8 cellular contexts compared by ENCODE assay signal in the genomic region with DNA sequence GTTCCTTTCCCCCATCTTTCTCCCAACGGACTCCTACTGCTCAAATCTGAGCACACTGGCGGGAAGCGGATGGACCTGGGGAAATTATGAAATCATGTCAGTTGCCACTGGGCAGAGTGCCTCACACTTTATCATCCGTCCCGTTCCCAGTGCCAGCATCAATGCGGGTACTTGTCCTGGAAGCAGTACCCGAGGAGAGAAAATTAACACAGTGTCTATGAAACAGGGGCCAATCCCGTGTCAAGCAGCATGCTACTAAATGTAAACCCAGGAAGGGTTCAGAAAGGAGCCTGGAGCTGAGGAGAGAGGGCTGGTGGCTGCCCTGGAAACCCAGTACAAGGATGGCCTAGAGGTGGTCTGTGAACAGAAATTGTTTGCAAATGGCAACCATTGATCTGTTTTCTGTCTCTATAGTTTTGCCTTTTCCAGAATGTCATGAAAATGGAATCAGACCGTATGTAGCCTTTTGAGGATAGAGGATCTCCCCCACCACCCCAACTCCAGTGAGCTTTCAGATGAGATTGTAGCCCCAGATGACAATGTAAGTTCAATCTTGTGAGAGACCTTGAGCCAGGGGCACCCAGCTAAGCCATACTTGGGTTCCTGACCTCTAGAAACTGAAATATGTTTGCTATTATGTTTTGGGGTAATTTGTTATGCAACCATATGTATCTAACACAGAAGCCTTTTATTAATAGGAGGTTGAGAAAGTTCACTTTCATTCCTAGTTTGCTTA. TPM values are rescaled to one million over a fixed set of nuclear protein-coding genes. Genes with fewer than 3 reads are reported as not detected.
DNase-seq lines count a peak whose midpoint lies in the region; ATAC-seq and TF ChIP-seq lines count a peak whose summit lies in the region.

No MANE protein-coding gene starts in this region.

- H3K36me3 ChIP-seq in GM06990 (ENCODE audit: control insufficient read depth, insufficient read depth, low read length) (no peaks in the 10 kb centered on the region), NT2/D1 (ENCODE audit: insufficient read depth, insufficient read length, low read length) (no peaks in the 10 kb centered on the region), colonic mucosa (no peaks in the 10 kb centered on the region), upper lobe of left lung (no peaks in the 10 kb centered on the region)

- no peak for TF ChIP-seq EP300 in upper lobe of left lung (IDR thresholded peaks at IDR 0.05)

- H3K9me3 ChIP-seq in NT2/D1 (ENCODE audit: insufficient read depth, low read length) (no peaks in the 10 kb centered on the region), colonic mucosa (no peaks in the 10 kb centered on the region), upper lobe of left lung (no peaks in the 10 kb centered on the region)

- intact Hi-C loops in colonic mucosa (cut with DNase I), result no loop called here

- H3K27me3 ChIP-seq in GM06990 (replicated peaks; ENCODE audit: control insufficient read depth, insufficient read depth, low read length) (no peaks in the 10 kb centered on the region), NT2/D1 (ENCODE audit: insufficient read depth, insufficient read length) (peaks cover 34% of the 10 kb centered on the region), colonic mucosa (no peaks in the 10 kb centered on the region), upper lobe of left lung (no peaks in the 10 kb centered on the region)

- peaks cover 3% of the 10 kb centered on the region for H3K4me1 ChIP-seq in NT2/D1 (ENCODE audit: insufficient read depth, insufficient read length)
- H3K4me1 ChIP-seq in colonic mucosa, result no peaks in the 10 kb centered on the region
- peaks cover 15 to 16% (median 16%) of the 10 kb centered on the region in 4 donors for H3K4me1 ChIP-seq in upper lobe of left lung

- H3K9ac ChIP-seq in NT2/D1 (ENCODE audit: insufficient read length, low read depth) (peak overlapping the region; percentile 77), colonic mucosa (ENCODE audit: low read depth in 2 of 2, low read length in 2 of 2) (peak overlapping the region; percentile 76 to 86)

- TF ChIP-seq CTCF in GM06990 (IDR thresholded peaks at IDR 0.05; ENCODE audit: insufficient read depth, low read length, poor library complexity, severe bottlenecking) (no peak), colonic mucosa (IDR thresholded peaks at IDR 0.05) (no peak), upper lobe of left lung (IDR thresholded peaks at IDR 0.05) (no peak)

- H3K4me3 ChIP-seq in GM06990 (replicated peaks; ENCODE audit: low read depth, low read length), result peak overlapping the region; percentile 73
- H3K4me3 ChIP-seq in NT2/D1 (ENCODE audit: insufficient read length, low read depth), result peak overlapping the region; percentile 54
- H3K4me3 ChIP-seq in colonic mucosa, result peak overlapping the region; percentile 71
- peak overlapping the region in 3 of 4 donors; percentile 67 to 88 (median 72) for H3K4me3 ChIP-seq in upper lobe of left lung

- peak; percentile 7 for DNase-seq in GM06990 (ENCODE audit: extremely low read depth, insufficient read length)
- DNase-seq in NT2/D1 (ENCODE audit: low read depth, low spot score), result no peak
- peak; percentile 54 for DNase-seq in colonic mucosa
- peak; percentile 17 for DNase-seq in medulla oblongata (ENCODE audit: extremely low spot score)
- DNase-seq in upper lobe of left lung, result peak in 1 of 2 donors; percentile 35
- no peak for DNase-seq in middle frontal gyrus (ENCODE audit: extremely low spot score, low spot score)

- 23 to 28% methylated on average over 9 of the region's 9 CpGs for WGBS in upper lobe of left lung, 2 donors

- no peak for TF ChIP-seq POLR2A in upper lobe of left lung (IDR thresholded peaks at IDR 0.05)

- peak; percentile 2 to 4 for ATAC-seq in upper lobe of left lung (ENCODE audit: low FRiP score in 2 of 2)
- no peak for ATAC-seq in GM21423 (IDR thresholded peaks at IDR 0.05; ENCODE audit: unreplicated experiment)
- no peak for ATAC-seq in GM19324 (IDR thresholded peaks at IDR 0.05; ENCODE audit: low FRiP score, unreplicated experiment)

- peak overlapping the region; percentile 92 for H3K27ac ChIP-seq in colonic mucosa
- peak overlapping the region; percentile 64 to 90 (median 83) for H3K27ac ChIP-seq in upper lobe of left lung

RNA-seq across cellular contexts. Expression of gene CDKL1, which starts 0.9 kb away (rescaled TPM):
- total RNA-seq in colonic mucosa (10 to 100 TPM; 16.2 to 36.2 TPM), upper lobe of left lung (10 to 100 TPM; 24.6 to 44.7 (median 30.1) TPM)

Comparison
In these comparisons a context has a peak if more than half of its experiments do, and no peak if none do; other contexts are left out.
1. DNase-seq: peak in GM06990 (single experiment), colonic mucosa (single experiment) and medulla oblongata (single experiment); none in NT2/D1 (single experiment) and middle frontal gyrus (single experiment).
2. ATAC-seq: peak in upper lobe of left lung (2 of 2); none in GM21423 (single experiment) and GM19324 (single experiment).
3. Peak in every context shown above with its lines, with median percentiles within 50 percentile points of each other: H3K4me3 ChIP-seq.